ENCODE assay signal across 8 cellular contexts in the genomic region with DNA sequence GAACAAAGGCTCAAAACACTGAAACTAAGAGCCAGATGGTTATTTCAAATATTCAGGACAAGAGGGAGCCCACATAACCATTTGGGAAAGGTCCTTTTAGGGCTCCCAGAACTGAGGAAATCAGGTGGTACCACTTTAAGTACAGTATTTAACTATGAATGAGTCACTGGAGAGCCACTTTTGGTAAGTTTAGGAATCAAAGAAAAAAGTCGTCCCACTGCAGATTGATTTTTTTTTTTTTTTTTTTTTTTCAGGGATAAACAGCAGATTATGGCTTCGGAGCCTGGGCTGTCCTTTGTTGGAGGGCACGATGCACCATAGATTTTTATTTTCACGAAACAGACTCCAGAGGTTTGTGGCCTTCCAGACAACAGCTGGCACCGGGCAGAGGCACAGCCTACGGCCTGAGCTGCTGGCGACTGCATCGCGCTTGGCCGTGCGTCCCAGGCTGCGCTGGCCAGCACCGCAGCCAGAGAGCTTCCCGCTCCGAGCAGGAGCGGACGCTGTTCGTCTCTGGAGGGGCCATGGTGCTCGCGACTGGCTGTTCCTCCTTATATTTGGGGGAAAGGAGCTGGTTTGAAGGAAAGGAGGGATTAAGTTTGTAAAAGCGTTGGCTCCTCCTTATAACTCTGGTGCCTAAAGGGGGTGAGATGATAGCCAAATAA.
DNase-seq lines count a peak whose midpoint lies in the region; ATAC-seq and TF ChIP-seq lines count a peak whose summit lies in the region.

No MANE protein-coding gene starts in this region.

- H3K27me3 Mint-ChIP-seq in activated CD4-positive, alpha-beta T cell treated with anti-CD3 and anti-CD28 coated beads, Interleukin-2, amount 10 ng/mL, durations not matched to agents 24 days and 14 days, result peaks cover 50% of the 10 kb centered on the region
- peaks cover 42% of the 10 kb centered on the region for H3K27me3 Mint-ChIP-seq in nephron (ENCODE audit: low read depth)

- ATAC-seq in RWPE2 (ENCODE audit: low read depth), result peak; percentile 56
- ATAC-seq in GM19328 (IDR thresholded peaks at IDR 0.05; ENCODE audit: unreplicated experiment), result no peak

- H3K4me3 ChIP-seq in RWPE2 (ENCODE audit: severe bottlenecking), result peak overlapping the region; percentile 21
- peak overlapping the region; percentile 37 for H3K4me3 ChIP-seq in fibroblast of mammary gland (ENCODE audit: control insufficient read depth, low read depth, low read length)

- peaks cover 10% of the 10 kb centered on the region for H3K4me1 Mint-ChIP-seq in activated CD4-positive, alpha-beta T cell treated with anti-CD3 and anti-CD28 coated beads, Interleukin-2, amount 10 ng/mL, durations not matched to agents 24 days and 14 days
- H3K4me1 Mint-ChIP-seq in nephron, result peaks cover 14% of the 10 kb centered on the region

- no peaks in the 10 kb centered on the region for H3K4me1 ChIP-seq in RWPE2 (ENCODE audit: insufficient read depth, poor library complexity, severe bottlenecking)

- no peaks in the 10 kb centered on the region for H3K9me3 Mint-ChIP-seq in activated CD4-positive, alpha-beta T cell treated with anti-CD3 and anti-CD28 coated beads, Interleukin-2, amount 10 ng/mL, durations not matched to agents 24 days and 14 days
- H3K9me3 Mint-ChIP-seq in nephron, result no peaks in the 10 kb centered on the region

- DNase-seq in activated CD4-positive, alpha-beta T cell treated with anti-CD3 and anti-CD28 coated beads, Interleukin-2, amount 10 ng/mL, durations not matched to agents 24 days and 14 days, result no peak
- DNase-seq in activated CD4-positive, alpha-beta T cell treated with anti-CD3 and anti-CD28 coated beads, Interleukin-2, amount 50 U/mL, for 48 hours, result no peak
- DNase-seq in RWPE2 (ENCODE audit: low spot score), result no peak
- peak; percentile 35 for DNase-seq in fibroblast of mammary gland (ENCODE audit: low read depth)
- no peak for DNase-seq in NCI-H2029 treated with DMSO at 0.1 percent for 48 hours (lab: John Stamatoyannopoulos, UW)
- DNase-seq in NCI-H2107 treated with DMSO at 0.1 percent for 48 hours (lab: John Stamatoyannopoulos, UW; ENCODE audit: unreplicated experiment), result no peak

- H3K36me3 ChIP-seq in RWPE2 (ENCODE audit: low read depth), result no peaks in the 10 kb centered on the region

- H3K4me3 Mint-ChIP-seq in activated CD4-positive, alpha-beta T cell treated with anti-CD3 and anti-CD28 coated beads, Interleukin-2, amount 10 ng/mL, durations not matched to agents 24 days and 14 days, result peak overlapping the region; percentile 79
- H3K4me3 Mint-ChIP-seq in nephron, result peak overlapping the region; percentile 92 to 94 (median 94)

- peaks cover 67% of the 10 kb centered on the region for H3K27me3 ChIP-seq in RWPE2 (ENCODE audit: insufficient read depth, poor library complexity, severe bottlenecking)

- intact Hi-C loops in activated CD4-positive, alpha-beta T cell treated with anti-CD3 and anti-CD28 coated beads, Interleukin-2, amount 10 ng/mL, durations not matched to agents 24 days and 14 days (cut with micrococcal nuclease), result no loop called here

- H3K36me3 Mint-ChIP-seq in activated CD4-positive, alpha-beta T cell treated with anti-CD3 and anti-CD28 coated beads, Interleukin-2, amount 10 ng/mL, durations not matched to agents 24 days and 14 days (ENCODE audit: low read depth), result no peaks in the 10 kb centered on the region
- no peaks in the 10 kb centered on the region for H3K36me3 Mint-ChIP-seq in nephron (ENCODE audit: low read depth)

- no peak overlapping the region for H3K27ac Mint-ChIP-seq in activated CD4-positive, alpha-beta T cell treated with anti-CD3 and anti-CD28 coated beads, Interleukin-2, amount 10 ng/mL, durations not matched to agents 24 days and 14 days
- H3K27ac Mint-ChIP-seq in nephron, result peak overlapping the region; percentile 48 to 84 (median 62)

- TF ChIP-seq CTCF in RWPE2 (IDR thresholded peaks at IDR 0.05; ENCODE audit: poor library complexity, severe bottlenecking), result no peak
- TF ChIP-seq CTCF in fibroblast of mammary gland (conservative IDR thresholded peaks at IDR 0.05; ENCODE audit: control insufficient read depth, insufficient read depth, low read depth, low read length), result no peak
- TF ChIP-seq CTCF in nephron (IDR thresholded peaks at IDR 0.05; ENCODE audit: unreplicated experiment in 3 of 3), result no peak

- H3K9me3 ChIP-seq in RWPE2 (ENCODE audit: severe bottlenecking), result no peaks in the 10 kb centered on the region

- no peak overlapping the region for H3K27ac ChIP-seq in RWPE2 (ENCODE audit: poor library complexity, severe bottlenecking)
